ENCODE assay signal across 28 cellular contexts in genomic region chr11:15761235-15761634, GRCh38.
"Had no signal": no experiment of that assay in that cellular context is flagged by ENCODE, and none has a peak within 500 bp of the region (broad histone marks: within the 10 kb centered on the region; RNA-seq: fewer than 3 reads in every experiment).

No MANE protein-coding gene starts in this region.

- H3K4me3 ChIP-seq: esophagus muscularis mucosa, heart right ventricle, left ventricle myocardium inferior, lung, ovary, sigmoid colon, suprapubic skin, tibial artery had no signal

- H3K4me1 ChIP-seq: esophagus muscularis mucosa, foreskin keratinocyte, heart right ventricle, left ventricle myocardium inferior, sigmoid colon, tibial artery had no signal

- ATAC-seq: activated CD4-positive, CD25-positive, alpha-beta regulatory T cell treated with anti-CD3 and anti-CD28 coated beads, Interleukin-2, amount 50 U/mL, for 24 hours; activated naive CD8-positive, alpha-beta T cell treated with anti-CD3 and anti-CD28 coated beads, Interleukin-2, amount 50 U/mL, for 24 hours; activated T-helper 17 cell treated with anti-CD3 and anti-CD28 coated beads, Interleukin-2, amount 50 U/mL, for 72 hours; foreskin keratinocyte; heart right ventricle had no signal

- H3K9me3 ChIP-seq: esophagus muscularis mucosa, ovary, suprapubic skin, tibial artery had no signal

- H3K27me3 ChIP-seq: ovary, sigmoid colon, tibial artery had no signal

- H3K36me3 ChIP-seq: esophagus muscularis mucosa, heart right ventricle, left ventricle myocardium inferior, ovary, sigmoid colon, suprapubic skin, tibial artery, WERI-Rb-1 had no signal

- H3K27ac ChIP-seq: esophagus muscularis mucosa, foreskin keratinocyte, heart right ventricle, left ventricle myocardium inferior, ovary, sigmoid colon, suprapubic skin, tibial artery, WERI-Rb-1 had no signal

- DNase-seq: activated CD4-positive, alpha-beta memory T cell treated with anti-CD3 and anti-CD28 coated beads for 36 hours; activated CD4-positive, alpha-beta T cell treated with anti-CD3 and anti-CD28 coated beads for 48 hours; activated CD8-positive, alpha-beta memory T cell treated with anti-CD3 and anti-CD28 coated beads, Interleukin-2, amount 50 U/mL, for 48 hours; activated naive CD8-positive, alpha-beta T cell treated with anti-CD3 and anti-CD28 coated beads, Interleukin-2, amount 50 U/mL, for 24 hours; activated T-cell treated with anti-CD3 and anti-CD28 coated beads, Interleukin-2, amount 50 U/mL, for 24 hours; amygdala; caudate nucleus; endodermal cell; foreskin keratinocyte; heart right ventricle; kidney glomerular epithelial cell; left ventricle myocardium inferior; naive B cell; nephron progenitor cell; ovary; retina; sigmoid colon; small intestine; stimulated activated CD4-positive, alpha-beta T cell treated with anti-CD3 and anti-CD28 coated beads, Interleukin-2, amount 100 ng/mL, for 24 hours; stimulated activated naive CD4-positive, alpha-beta T cell; T-helper 9 cell; tibial artery; WERI-Rb-1 had no signal
